ENCODE assay signal across 3 cellular contexts in the genomic region with DNA sequence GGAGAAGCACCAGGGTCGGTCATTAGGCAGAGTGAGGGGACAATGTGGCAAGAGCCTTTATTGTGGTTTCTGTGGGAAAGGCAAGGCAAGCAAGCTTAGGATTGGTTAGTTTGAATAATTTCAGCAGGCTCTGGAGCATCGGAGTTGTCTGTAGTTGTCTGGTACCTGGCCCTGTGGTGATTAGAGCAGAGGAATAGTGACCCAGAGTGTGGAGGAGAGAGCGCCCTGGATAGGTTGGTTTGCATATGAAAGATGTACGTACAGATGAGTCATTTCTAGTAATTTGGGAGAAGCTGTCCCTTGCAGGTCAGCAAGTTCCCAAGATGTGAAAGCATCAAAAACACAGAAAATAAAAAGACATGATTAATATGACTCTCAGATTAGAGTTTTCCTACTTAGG.
TF ChIP-seq lines count a peak whose summit lies in the region.

No MANE protein-coding gene starts in this region.

TF ChIP-seq in GM23338, 12 proteins besides CTCF, POLR2A, EP300 and RAD21 (continues in another document):
- TF ChIP-seq ZNF331 (CRISPR knock-in tag; IDR thresholded peaks at IDR 0.05; ENCODE audit: low read depth) (no peak), STAT1 (IDR thresholded peaks at IDR 0.05; ENCODE audit: unreplicated experiment) (no peak), NANOG (IDR thresholded peaks at IDR 0.05; ENCODE audit: borderline replicate concordance) (no peak), JUNB (IDR thresholded peaks at IDR 0.05; ENCODE audit: unreplicated experiment) (no peak)
- TF ChIP-seq, protein P1, sequence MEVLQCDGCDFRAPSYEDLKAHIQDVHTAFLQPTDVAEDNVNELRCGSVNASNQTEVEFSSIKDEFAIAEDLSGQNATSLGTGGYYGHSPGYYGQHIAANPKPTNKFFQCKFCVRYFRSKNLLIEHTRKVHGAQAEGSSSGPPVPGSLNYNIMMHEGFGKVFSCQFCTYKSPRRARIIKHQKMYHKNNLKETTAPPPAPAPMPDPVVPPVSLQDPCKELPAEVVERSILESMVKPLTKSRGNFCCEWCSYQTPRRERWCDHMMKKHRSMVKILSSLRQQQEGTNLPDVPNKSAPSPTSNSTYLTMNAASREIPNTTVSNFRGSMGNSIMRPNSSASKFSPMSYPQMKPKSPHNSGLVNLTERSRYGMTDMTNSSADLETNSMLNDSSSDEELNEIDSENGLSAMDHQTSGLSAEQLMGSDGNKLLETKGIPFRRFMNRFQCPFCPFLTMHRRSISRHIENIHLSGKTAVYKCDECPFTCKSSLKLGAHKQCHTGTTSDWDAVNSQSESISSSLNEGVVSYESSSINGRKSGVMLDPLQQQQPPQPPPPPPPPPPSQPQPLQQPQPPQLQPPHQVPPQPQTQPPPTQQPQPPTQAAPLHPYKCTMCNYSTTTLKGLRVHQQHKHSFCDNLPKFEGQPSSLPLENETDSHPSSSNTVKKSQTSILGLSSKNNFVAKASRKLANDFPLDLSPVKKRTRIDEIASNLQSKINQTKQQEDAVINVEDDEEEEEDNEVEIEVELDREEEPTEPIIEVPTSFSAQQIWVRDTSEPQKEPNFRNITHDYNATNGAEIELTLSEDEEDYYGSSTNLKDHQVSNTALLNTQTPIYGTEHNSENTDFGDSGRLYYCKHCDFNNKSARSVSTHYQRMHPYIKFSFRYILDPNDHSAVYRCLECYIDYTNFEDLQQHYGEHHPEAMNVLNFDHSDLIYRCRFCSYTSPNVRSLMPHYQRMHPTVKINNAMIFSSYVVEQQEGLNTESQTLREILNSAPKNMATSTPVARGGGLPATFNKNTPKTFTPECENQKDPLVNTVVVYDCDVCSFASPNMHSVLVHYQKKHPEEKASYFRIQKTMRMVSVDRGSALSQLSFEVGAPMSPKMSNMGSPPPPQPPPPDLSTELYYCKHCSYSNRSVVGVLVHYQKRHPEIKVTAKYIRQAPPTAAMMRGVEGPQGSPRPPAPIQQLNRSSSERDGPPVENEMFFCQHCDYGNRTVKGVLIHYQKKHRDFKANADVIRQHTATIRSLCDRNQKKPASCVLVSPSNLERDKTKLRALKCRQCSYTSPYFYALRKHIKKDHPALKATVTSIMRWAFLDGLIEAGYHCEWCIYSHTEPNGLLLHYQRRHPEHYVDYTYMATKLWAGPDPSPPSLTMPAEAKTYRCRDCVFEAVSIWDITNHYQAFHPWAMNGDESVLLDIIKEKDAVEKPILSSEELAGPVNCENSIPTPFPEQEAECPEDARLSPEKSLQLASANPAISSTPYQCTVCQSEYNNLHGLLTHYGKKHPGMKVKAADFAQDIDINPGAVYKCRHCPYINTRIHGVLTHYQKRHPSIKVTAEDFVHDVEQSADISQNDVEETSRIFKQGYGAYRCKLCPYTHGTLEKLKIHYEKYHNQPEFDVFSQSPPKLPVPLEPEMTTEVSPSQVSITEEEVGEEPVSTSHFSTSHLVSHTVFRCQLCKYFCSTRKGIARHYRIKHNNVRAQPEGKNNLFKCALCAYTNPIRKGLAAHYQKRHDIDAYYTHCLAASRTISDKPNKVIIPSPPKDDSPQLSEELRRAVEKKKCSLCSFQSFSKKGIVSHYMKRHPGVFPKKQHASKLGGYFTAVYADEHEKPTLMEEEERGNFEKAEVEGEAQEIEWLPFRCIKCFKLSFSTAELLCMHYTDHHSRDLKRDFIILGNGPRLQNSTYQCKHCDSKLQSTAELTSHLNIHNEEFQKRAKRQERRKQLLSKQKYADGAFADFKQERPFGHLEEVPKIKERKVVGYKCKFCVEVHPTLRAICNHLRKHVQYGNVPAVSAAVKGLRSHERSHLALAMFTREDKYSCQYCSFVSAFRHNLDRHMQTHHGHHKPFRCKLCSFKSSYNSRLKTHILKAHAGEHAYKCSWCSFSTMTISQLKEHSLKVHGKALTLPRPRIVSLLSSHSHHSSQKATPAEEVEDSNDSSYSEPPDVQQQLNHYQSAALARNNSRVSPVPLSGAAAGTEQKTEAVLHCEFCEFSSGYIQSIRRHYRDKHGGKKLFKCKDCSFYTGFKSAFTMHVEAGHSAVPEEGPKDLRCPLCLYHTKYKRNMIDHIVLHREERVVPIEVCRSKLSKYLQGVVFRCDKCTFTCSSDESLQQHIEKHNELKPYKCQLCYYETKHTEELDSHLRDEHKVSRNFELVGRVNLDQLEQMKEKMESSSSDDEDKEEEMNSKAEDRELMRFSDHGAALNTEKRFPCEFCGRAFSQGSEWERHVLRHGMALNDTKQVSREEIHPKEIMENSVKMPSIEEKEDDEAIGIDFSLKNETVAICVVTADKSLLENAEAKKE (CRISPR knock-in tag; IDR thresholded peaks at IDR 0.05) = no peak

TF ChIP-seq in WTC11, 78 proteins besides CTCF, POLR2A, EP300 and RAD21:
- TF ChIP-seq OVOL2 (CRISPR knock-in tag; IDR thresholded peaks at IDR 0.05; ENCODE audit: borderline replicate concordance) = no peak
- no peak for TF ChIP-seq FOXJ3 (CRISPR knock-in tag; IDR thresholded peaks at IDR 0.05; ENCODE audit: borderline replicate concordance)
TF ChIP-seq in WTC11: peak in this region for 0.

TF ChIP-seq in H1, 55 proteins besides CTCF, POLR2A, EP300 and RAD21:
- TF ChIP-seq SP1 (IDR thresholded peaks at IDR 0.05; ENCODE audit: low read depth, low read length) = no peak
- peak; percentile 27; the same call in 1 of the 2 replicates for TF ChIP-seq JUND (IDR thresholded peaks at IDR 0.05; ENCODE audit: low read length)
- TF ChIP-seq POLR2AphosphoS5 (IDR thresholded peaks at IDR 0.05; ENCODE audit: low read depth, low read length) = peak; percentile 58
- TF ChIP-seq SP2 (IDR thresholded peaks at IDR 0.05; ENCODE audit: low read length) = no peak
- TF ChIP-seq SIRT6 (IDR thresholded peaks at IDR 0.05; ENCODE audit: low read length) = no peak
